In the genomic region with DNA sequence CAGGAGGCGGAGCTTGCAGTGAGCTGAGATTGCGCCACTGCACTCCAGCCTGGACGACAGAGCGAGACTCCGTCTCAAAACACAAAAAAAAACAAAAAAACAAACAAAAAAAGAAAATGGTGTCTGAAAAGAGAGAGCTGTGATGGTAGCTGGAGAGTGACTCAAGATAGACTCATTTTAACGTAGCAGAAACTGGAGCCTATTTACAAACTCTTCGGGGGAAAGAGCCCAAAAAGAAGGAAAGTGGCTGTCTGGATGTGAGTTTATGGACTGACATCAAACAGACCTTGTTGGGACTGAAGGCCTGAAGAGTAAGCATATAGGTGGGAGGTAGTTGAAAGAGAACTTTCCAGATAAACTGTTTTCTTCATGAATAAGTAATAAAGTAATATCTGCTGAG, we compare ENCODE assay signal across 14 cellular contexts. TPM values are rescaled to one million over a fixed set of nuclear protein-coding genes. Genes with fewer than 3 reads are reported as not detected.
DNase-seq lines count a peak whose midpoint lies in the region; ATAC-seq and TF ChIP-seq lines count a peak whose summit lies in the region.
"Had no signal": no experiment of that assay in that cellular context is flagged by ENCODE, and none has a peak within 500 bp of the region (broad histone marks: within the 10 kb centered on the region; RNA-seq: fewer than 3 reads in every experiment).

No MANE protein-coding gene starts in this region.

- peaks cover 5% of the 10 kb centered on the region for H3K36me3 Mint-ChIP-seq in Caco-2 (ENCODE audit: insufficient read depth, unreplicated experiment)
- no peaks in the 10 kb centered on the region for H3K36me3 Mint-ChIP-seq in CD4-positive, alpha-beta T cell (ENCODE audit: low read depth)
- H3K36me3 Mint-ChIP-seq: activated naive CD8-positive, alpha-beta T cell treated with anti-CD3 and anti-CD28 coated beads for 36 hours had no signal

- H3K4me1 ChIP-seq in Caco-2 = peaks cover 12% of the 10 kb centered on the region; the same call in 1 of the 2 replicates
- peaks cover 49% of the 10 kb centered on the region for H3K4me1 ChIP-seq in RWPE2 (ENCODE audit: insufficient read depth, poor library complexity, severe bottlenecking)
- peaks cover 42 to 70% (median 69%) of the 10 kb centered on the region in 4 donors for H3K4me1 ChIP-seq in esophagus muscularis mucosa
- H3K4me1 ChIP-seq in sigmoid colon = peaks cover 0 to 77% (median 67%) of the 10 kb centered on the region in 4 donors

- H3K9me3 ChIP-seq in Caco-2 (no peaks in the 10 kb centered on the region), RWPE2 (ENCODE audit: severe bottlenecking) (no peaks in the 10 kb centered on the region), esophagus muscularis mucosa (no peaks in the 10 kb centered on the region), sigmoid colon (no peaks in the 10 kb centered on the region)
- no peaks in the 10 kb centered on the region for H3K9me3 ChIP-seq in CD4-positive, alpha-beta T cell (ENCODE audit: control insufficient read depth, low read length)
- H3K9me3 ChIP-seq: esophagus squamous epithelium had no signal

- TF ChIP-seq POLR2A in esophagus muscularis mucosa (IDR thresholded peaks at IDR 0.05; ENCODE audit: low read depth) (no peak), sigmoid colon (IDR thresholded peaks at IDR 0.05) (no peak)

- no peak for TF ChIP-seq EP300 in esophagus muscularis mucosa (IDR thresholded peaks at IDR 0.05)
- TF ChIP-seq EP300 in sigmoid colon (IDR thresholded peaks at IDR 0.05) = no peak

- no peaks in the 10 kb centered on the region for H3K27me3 Mint-ChIP-seq in Caco-2 (ENCODE audit: insufficient read depth, unreplicated experiment)
- H3K27me3 Mint-ChIP-seq in CD4-positive, alpha-beta T cell = no peaks in the 10 kb centered on the region
- H3K27me3 Mint-ChIP-seq: activated naive CD8-positive, alpha-beta T cell treated with anti-CD3 and anti-CD28 coated beads for 36 hours had no signal

- H3K36me3 ChIP-seq in Caco-2 (ENCODE audit: control insufficient read depth, insufficient read depth, low read length) = no peaks in the 10 kb centered on the region
- no peaks in the 10 kb centered on the region for H3K36me3 ChIP-seq in RWPE2 (ENCODE audit: low read depth)
- H3K36me3 ChIP-seq in esophagus muscularis mucosa = no peaks in the 10 kb centered on the region
- H3K36me3 ChIP-seq in sigmoid colon = no peaks in the 10 kb centered on the region
- H3K36me3 ChIP-seq: esophagus squamous epithelium had no signal

- peak overlapping the region; percentile 11 for H3K27ac Mint-ChIP-seq in Caco-2 (ENCODE audit: unreplicated experiment)
- no peak overlapping the region for H3K27ac Mint-ChIP-seq in CD4-positive, alpha-beta T cell
- H3K27ac Mint-ChIP-seq: activated naive CD8-positive, alpha-beta T cell treated with anti-CD3 and anti-CD28 coated beads for 36 hours had no signal

- CTCF ChIA-PET in Caco-2 (lab: Charles Lee) = interaction anchor here (1.0 kb wide), 1 partner anchor 50 kb away, joined by 4 read pairs; no protein-coding TSS in a partner anchor
- CTCF ChIA-PET in CD4-positive, alpha-beta T cell (lab: Charles Lee) = interaction anchor here (1.4 kb wide), 1 partner anchor 50 kb away, joined by 5 read pairs; no protein-coding TSS in a partner anchor

- 77% methylated on average over 7 of the region's 7 CpGs for WGBS in esophagus muscularis mucosa
- 85 to 96% methylated on average over 7 of the region's 7 CpGs for WGBS in sigmoid colon, 2 donors

- no peaks in the 10 kb centered on the region for H3K9me3 Mint-ChIP-seq in Caco-2 (ENCODE audit: unreplicated experiment)
- no peaks in the 10 kb centered on the region for H3K9me3 Mint-ChIP-seq in CD4-positive, alpha-beta T cell
- H3K9me3 Mint-ChIP-seq: activated naive CD8-positive, alpha-beta T cell treated with anti-CD3 and anti-CD28 coated beads for 36 hours had no signal

- H3K27ac ChIP-seq in RWPE2 (ENCODE audit: poor library complexity, severe bottlenecking) = peak overlapping the region; percentile 85
- H3K27ac ChIP-seq in esophagus muscularis mucosa (replicated peaks in 1 of 4) = peak overlapping the region; percentile 62 to 75 (median 68)
- H3K27ac ChIP-seq in sigmoid colon = peak overlapping the region; percentile 70 to 84 (median 77)
- H3K27ac ChIP-seq in CD4-positive, alpha-beta T cell (ENCODE audit: low read depth, low read length) = no peak overlapping the region

- no peak for TF ChIP-seq CTCF in Caco-2 (IDR thresholded peaks at IDR 0.05; ENCODE audit: insufficient read depth in 1 of 2, low read depth in 1 of 2, low read length in 1 of 2, severe bottlenecking in 1 of 2, unreplicated experiment in 1 of 2)
- TF ChIP-seq CTCF in RWPE2 (IDR thresholded peaks at IDR 0.05; ENCODE audit: poor library complexity, severe bottlenecking) = no peak
- no peak for TF ChIP-seq CTCF in esophagus muscularis mucosa (IDR thresholded peaks at IDR 0.05)
- no peak for TF ChIP-seq CTCF in sigmoid colon (IDR thresholded peaks at IDR 0.05)
- TF ChIP-seq CTCF in CD4-positive, alpha-beta T cell (IDR thresholded peaks at IDR 0.05) = no peak

- ATAC-seq in RWPE2 (ENCODE audit: low read depth) (no peak), HG03139 (IDR thresholded peaks at IDR 0.05; ENCODE audit: unreplicated experiment) (no peak)
- no peak for ATAC-seq in CD4-positive, alpha-beta T cell (ENCODE audit: poor library complexity)

- BruUV-seq in Caco-2 (replicated peaks; lab: Mats Ljungman, UMichigan) = no TSS peak

- DNase-seq in Caco-2 (no peak), RWPE2 (ENCODE audit: low spot score) (no peak), esophagus muscularis mucosa (ENCODE audit: extremely low spot score) (no peak), sigmoid colon (no peak), cerebellum (ENCODE audit: low spot score) (no peak), cerebellar cortex (ENCODE audit: low spot score) (no peak)
- DNase-seq in CD4-positive, alpha-beta T cell = no peak
- DNase-seq: activated CD4-positive, CD25-positive, alpha-beta regulatory T cell treated with anti-CD3 and anti-CD28 coated beads, Interleukin-2, amount 50 U/mL, for 72 hours; activated naive CD8-positive, alpha-beta T cell treated with anti-CD3 and anti-CD28 coated beads for 36 hours; activated T-cell treated with anti-CD3 and anti-CD28 coated beads for 4 hours; esophagus squamous epithelium; NCI-H1092 treated with DMSO at 0.1 percent for 48 hours; T-helper 1 cell had no signal

- H3K4me3 Mint-ChIP-seq in Caco-2 (ENCODE audit: unreplicated experiment) = no peak overlapping the region
- H3K4me3 Mint-ChIP-seq in CD4-positive, alpha-beta T cell = no peak overlapping the region
- H3K4me3 Mint-ChIP-seq: activated naive CD8-positive, alpha-beta T cell treated with anti-CD3 and anti-CD28 coated beads for 36 hours had no signal

- POLR2A ChIA-PET in Caco-2 (lab: Charles Lee) = interaction anchor here (0.7 to 1.1 kb wide), 2 partner anchors 52 to 235 kb away, joined by 3 read pairs; no protein-coding TSS in a partner anchor
- POLR2A ChIA-PET in CD4-positive, alpha-beta T cell (lab: Charles Lee) = no interaction called here

- intact Hi-C loops in Caco-2 (cut with micrococcal nuclease; ENCODE audit: unreplicated experiment) = no loop called here
- intact Hi-C loops in esophagus muscularis mucosa (cut with DNase I) = loop anchor here (10.0 kb wide), 1 partner anchor 231 kb away; no protein-coding TSS in a partner anchor
- intact Hi-C loops in sigmoid colon (cut with DNase I) = no loop called here
- intact Hi-C loops in CD4-positive, alpha-beta T cell (cut with DNase I, micrococcal nuclease) = loop anchor here (10.0 kb wide), 3 partner anchors 51 to 651 kb away; partner anchors contain the start of gene LIMS1 (in 1 of the 2)

- peaks cover 35% of the 10 kb centered on the region for H3K4me1 Mint-ChIP-seq in Caco-2 (ENCODE audit: low read depth, unreplicated experiment)
- peaks cover 22% of the 10 kb centered on the region for H3K4me1 Mint-ChIP-seq in CD4-positive, alpha-beta T cell (ENCODE audit: low read depth)

- H3K27me3 ChIP-seq in Caco-2 (replicated peaks; ENCODE audit: control insufficient read depth, insufficient read depth, low read length) = no peaks in the 10 kb centered on the region
- no peaks in the 10 kb centered on the region for H3K27me3 ChIP-seq in RWPE2 (ENCODE audit: insufficient read depth, poor library complexity, severe bottlenecking)
- H3K27me3 ChIP-seq in esophagus muscularis mucosa = no peaks in the 10 kb centered on the region
- no peaks in the 10 kb centered on the region for H3K27me3 ChIP-seq in sigmoid colon
- H3K27me3 ChIP-seq in CD4-positive, alpha-beta T cell (ENCODE audit: control insufficient read depth, insufficient read depth, low read length) = no peaks in the 10 kb centered on the region
- H3K27me3 ChIP-seq: esophagus squamous epithelium had no signal

- H3K4me3 ChIP-seq in Caco-2 (ENCODE audit: low read depth, low read length) = no peak overlapping the region
- H3K4me3 ChIP-seq in RWPE2 (ENCODE audit: severe bottlenecking) = no peak overlapping the region
- no peak overlapping the region for H3K4me3 ChIP-seq in esophagus muscularis mucosa
- H3K4me3 ChIP-seq in sigmoid colon = no peak overlapping the region
- H3K4me3 ChIP-seq: esophagus squamous epithelium had no signal

RNA-seq across cellular contexts. Expression of gene LIMS1, which starts 51.8 kb away (rescaled TPM):
- total RNA-seq in Caco-2 (2022) (67.2 and 75.2 TPM in 2 replicates), esophagus muscularis mucosa (100 to 1,000 TPM in 3 of 4 donors, 10 to 100 TPM in 1; 71.0 to 141 (median 123) TPM), sigmoid colon (100 to 1,000 TPM in 1 of 4 donors, 10 to 100 TPM in 3; 65.3 to 185 (median 82.1) TPM), cerebellum (20.6 TPM)
- polyA plus RNA-seq in sigmoid colon = 10 to 100 TPM; 16.2 to 22.5 (median 17.3) TPM
- 10 to 100 TPM; 18.5 to 21.3 TPM for total RNA-seq in CD4-positive, alpha-beta T cell

Comparison
In these comparisons a context has a peak if more than half of its experiments do, and no peak if none do; other contexts are left out.
1. intact Hi-C loops: an anchor here in esophagus muscularis mucosa (10.0 kb wide) and CD4-positive, alpha-beta T cell (10.0 kb wide); none called in Caco-2 and sigmoid colon.